ENCODE assay signal across 8 cellular contexts in genomic region chr15:66842710-66843441, GRCh38.
DNase-seq lines count a peak whose midpoint lies in the region; ATAC-seq and TF ChIP-seq lines count a peak whose summit lies in the region.

No MANE protein-coding gene starts in this region.

- TF ChIP-seq POLR2A in esophagus muscularis mucosa (IDR thresholded peaks at IDR 0.05; ENCODE audit: low read depth): no peak

- TF ChIP-seq EP300 in esophagus muscularis mucosa (IDR thresholded peaks at IDR 0.05): no peak

- peaks cover 5% of the 10 kb centered on the region for H3K4me1 ChIP-seq in RWPE2 (ENCODE audit: insufficient read depth, poor library complexity, severe bottlenecking)
- H3K4me1 ChIP-seq in esophagus muscularis mucosa: peaks cover 27 to 54% (median 33%) of the 10 kb centered on the region in 4 donors
- peaks cover 34% of the 10 kb centered on the region for H3K4me1 ChIP-seq in mononuclear cell (ENCODE audit: insufficient read depth, low read length)
- no peaks in the 10 kb centered on the region for H3K4me1 ChIP-seq in urinary bladder (ENCODE audit: insufficient read depth)

- H3K4me1 Mint-ChIP-seq in activated naive CD8-positive, alpha-beta T cell (ENCODE audit: low read depth): peaks cover 7% of the 10 kb centered on the region
- peaks cover 4% of the 10 kb centered on the region for H3K4me1 Mint-ChIP-seq in activated naive CD8-positive, alpha-beta T cell treated with anti-CD3 and anti-CD28 coated beads for 36 hours

- H3K9me3 Mint-ChIP-seq in activated naive CD8-positive, alpha-beta T cell (ENCODE audit: low read depth): no peaks in the 10 kb centered on the region
- H3K9me3 Mint-ChIP-seq in activated naive CD8-positive, alpha-beta T cell treated with anti-CD3 and anti-CD28 coated beads for 36 hours: no peaks in the 10 kb centered on the region

- no peaks in the 10 kb centered on the region for H3K36me3 Mint-ChIP-seq in activated naive CD8-positive, alpha-beta T cell
- no peaks in the 10 kb centered on the region for H3K36me3 Mint-ChIP-seq in activated naive CD8-positive, alpha-beta T cell treated with anti-CD3 and anti-CD28 coated beads for 36 hours

- 19% methylated on average over 10 of the region's 58 CpGs for WGBS in esophagus muscularis mucosa
- WGBS in urinary bladder: 4% methylated on average over 54 of the region's 58 CpGs

- H3K27ac ChIP-seq in RWPE2 (ENCODE audit: poor library complexity, severe bottlenecking) (peak overlapping the region; percentile 70), esophagus muscularis mucosa (replicated peaks in 1 of 4) (peak overlapping the region; percentile 91 to 96 (median 94)), urinary bladder (ENCODE audit: low read depth) (peak overlapping the region; percentile 63)

- no peak for DNase-seq in activated naive CD8-positive, alpha-beta T cell treated with anti-CD3 and anti-CD28 coated beads for 36 hours
- DNase-seq in RWPE2 (ENCODE audit: low spot score) (no peak), esophagus muscularis mucosa (ENCODE audit: extremely low spot score) (no peak), NCI-H1436 (lab: John Stamatoyannopoulos, UW) (no peak), GM20000 (ENCODE audit: low spot score) (no peak)

- H3K9me3 ChIP-seq in RWPE2 (ENCODE audit: severe bottlenecking) (no peaks in the 10 kb centered on the region), esophagus muscularis mucosa (no peaks in the 10 kb centered on the region), mononuclear cell (ENCODE audit: low read depth, low read length) (no peaks in the 10 kb centered on the region)

- H3K27ac Mint-ChIP-seq in activated naive CD8-positive, alpha-beta T cell: no peak overlapping the region
- H3K27ac Mint-ChIP-seq in activated naive CD8-positive, alpha-beta T cell treated with anti-CD3 and anti-CD28 coated beads for 36 hours: no peak overlapping the region

- no peaks in the 10 kb centered on the region for H3K27me3 ChIP-seq in RWPE2 (ENCODE audit: insufficient read depth, poor library complexity, severe bottlenecking)
- H3K27me3 ChIP-seq in esophagus muscularis mucosa: no peaks in the 10 kb centered on the region
- H3K27me3 ChIP-seq in mononuclear cell (ENCODE audit: insufficient read depth, low read length): peaks cover 19% of the 10 kb centered on the region

- no peak for TF ChIP-seq CTCF in RWPE2 (IDR thresholded peaks at IDR 0.05; ENCODE audit: poor library complexity, severe bottlenecking)
- TF ChIP-seq CTCF in esophagus muscularis mucosa (IDR thresholded peaks at IDR 0.05): no peak
- no peak for TF ChIP-seq CTCF in GM20000 (IDR thresholded peaks at IDR 0.05; ENCODE audit: extremely low read depth, missing control alignments)

- H3K4me3 ChIP-seq in RWPE2 (ENCODE audit: severe bottlenecking): peak overlapping the region; percentile 29
- peak overlapping the region; percentile 57 to 76 (median 60) for H3K4me3 ChIP-seq in esophagus muscularis mucosa
- H3K4me3 ChIP-seq in mononuclear cell (ENCODE audit: low read length): peak overlapping the region; percentile 24
- H3K4me3 ChIP-seq in urinary bladder (ENCODE audit: low read depth, low read length): peak overlapping the region; percentile 48

- peak; percentile 20; the same call in 2 of the 3 replicates for ATAC-seq in RWPE2 (ENCODE audit: low read depth)

- H3K36me3 ChIP-seq in RWPE2 (ENCODE audit: low read depth) (no peaks in the 10 kb centered on the region), esophagus muscularis mucosa (no peaks in the 10 kb centered on the region), urinary bladder (ENCODE audit: insufficient read depth) (no peaks in the 10 kb centered on the region)

- H3K4me3 Mint-ChIP-seq in activated naive CD8-positive, alpha-beta T cell: peak overlapping the region; percentile 72
- H3K4me3 Mint-ChIP-seq in activated naive CD8-positive, alpha-beta T cell treated with anti-CD3 and anti-CD28 coated beads for 36 hours: no peak overlapping the region

- H3K27me3 Mint-ChIP-seq in activated naive CD8-positive, alpha-beta T cell: peaks cover 33% of the 10 kb centered on the region
- H3K27me3 Mint-ChIP-seq in activated naive CD8-positive, alpha-beta T cell treated with anti-CD3 and anti-CD28 coated beads for 36 hours: peaks cover 45% of the 10 kb centered on the region

- intact Hi-C loops in esophagus muscularis mucosa (cut with DNase I): loop anchor here (5.0 kb wide), 1 partner anchor 41 kb away; no protein-coding TSS in a partner anchor
